Comparison of ENCODE assay signal across 6 cellular contexts in genomic region chr19:14551134-14552007, GRCh38. TPM values are rescaled to one million over a fixed set of nuclear protein-coding genes. Genes with fewer than 3 reads are reported as not detected.
DNase-seq lines count a peak whose midpoint lies in the region; ATAC-seq and TF ChIP-seq lines count a peak whose summit lies in the region.
"Not testable (repeated sequence)": the region's sequence is repeated elsewhere in the genome, so short reads cannot be mapped to it uniquely, and the experiment has no call there.

No MANE protein-coding gene starts in this region.

- H3K79me2 ChIP-seq in GM23248 (ENCODE audit: insufficient read depth): not testable (repeated sequence)

- not testable (repeated sequence) for TF ChIP-seq CTCF in RWPE1 (conservative IDR thresholded peaks at IDR 0.05; ENCODE audit: low read depth); psoas muscle (IDR thresholded peaks at IDR 0.05)

- H2AFZ ChIP-seq in GM23248: not testable (repeated sequence)

- H3K4me2 ChIP-seq in GM23248 (ENCODE audit: unreplicated experiment): not testable (repeated sequence)

- intact Hi-C loops in psoas muscle (cut with DNase I): not testable (repeated sequence)

- not testable (repeated sequence) for H3K4me1 ChIP-seq in GM23248 (ENCODE audit: insufficient read depth)
- H3K4me1 ChIP-seq in psoas muscle: peaks cover 59% of the 10 kb centered on the region

- not testable (repeated sequence) for H3K4me3 ChIP-seq in GM23248, psoas muscle

- WGBS in GM23248 (ENCODE audit: low coverage in 1 of 2, low lambda C conversion rate in 2 of 2, missing lambda C conversion rate in 2 of 2), 2 experiments: 72 to 74% methylated on average over 13 of the region's 13 CpGs
- WGBS in psoas muscle, 3 donors: 49 to 63% (median 52%) methylated on average over 13 of the region's 13 CpGs

- not testable (repeated sequence) for H4K20me1 ChIP-seq in GM23248 (ENCODE audit: insufficient read depth)

- 0 out of 2 replicates have a peak overlapping the region, but pooled peaks have one; percentile 31 for H3K9ac ChIP-seq in GM23248

- POLR2A ChIA-PET in RWPE1 (lab: Yijun Ruan, JAX; ENCODE audit: low non-redundant PET): interaction anchor here (0.6 to 1.8 kb wide), 3 partner anchors 33 to 439 kb away, joined by 3 to 9 read pairs (median 6); partner anchors contain the start of gene DNAJB1

- ATAC-seq in psoas muscle: peak; percentile 26 to 64 (median 38)

- not testable (repeated sequence) for H3K27ac ChIP-seq in GM23248
- H3K27ac ChIP-seq in RWPE1 (peak overlapping the region; percentile 100), psoas muscle (peak overlapping the region; percentile 96)

- in situ Hi-C loops in GM23248 (cut with MboI): not testable (repeated sequence)

- not testable (repeated sequence) for H3K9me2 ChIP-seq in GM23248 (ENCODE audit: insufficient read depth)

- H3K9me3 ChIP-seq in GM23248 (ENCODE audit: low read depth); psoas muscle: not testable (repeated sequence)

- H3K27me3 ChIP-seq in GM23248 (replicated peaks; ENCODE audit: insufficient read depth); psoas muscle (ENCODE audit: insufficient read depth in 3 of 3, low read length in 2 of 3): not testable (repeated sequence)

- CTCF ChIA-PET in RWPE1 (lab: Yijun Ruan, JAX): interaction anchor here (0.7 to 1.5 kb wide), 5 partner anchors 8 to 53 kb away, joined by 3 to 4 read pairs (median 3); no protein-coding TSS in a partner anchor

- DNase-seq in GM23248 (peak; percentile 58), RWPE1 (ENCODE audit: low spot score) (peak; percentile 77), activated T-helper 1 cell treated with Interleukin-2 at 50 U/mL for 16 hours (ENCODE audit: low read depth) (peak; percentile 66), germinal center (ENCODE audit: low spot score) (peak; percentile 62), psoas muscle (peak in 1 of 2 donors; percentile 75), ureter (ENCODE audit: low spot score) (peak; percentile 66)

- not testable (repeated sequence) for H3K36me3 ChIP-seq in GM23248 (ENCODE audit: low read depth)
- H3K36me3 ChIP-seq in psoas muscle (ENCODE audit: insufficient read depth in 1 of 2, low read depth in 1 of 2): peaks cover 0 to 38% of the 10 kb centered on the region in 2 donors

- H3F3A ChIP-seq in GM23248 (ENCODE audit: insufficient read depth): not testable (repeated sequence)

RNA-seq across cellular contexts. Expression of gene NDUFB7, which starts 20.5 kb away (rescaled TPM):
- 186 and 244 TPM in 2 replicates for total RNA-seq in GM23248 (2014; rRNA removed; shearing (Covaris generic))
- polyA plus RNA-seq in GM23248 (2016; fragmentation: Nextera tagmentation; extraction: Ambion mirVana) (316 and 336 TPM in 2 replicates), psoas muscle (100 to 1,000 TPM; 488 to 805 (median 716) TPM)
- total RNA-seq in psoas muscle (100 to 1,000 TPM; 216 to 306 (median 287) TPM), ureter (169 TPM)

RNA-seq across cellular contexts. Expression of gene TECR, which starts 22.0 kb away (rescaled TPM):
- 38.8 and 40.1 TPM in 2 replicates for total RNA-seq in GM23248 (2014; rRNA removed; shearing (Covaris generic))
- polyA plus RNA-seq in GM23248 (2016; fragmentation: Nextera tagmentation; extraction: Ambion mirVana) (129 and 132 TPM in 2 replicates), psoas muscle (100 to 1,000 TPM in 2 of 3 donors, 10 to 100 TPM in 1; 77.8 to 145 (median 136) TPM)
- total RNA-seq in psoas muscle (100 to 1,000 TPM; 111 to 209 (median 158) TPM), ureter (104 TPM)

RNA-seq across cellular contexts. Expression of gene CLEC17A, which starts 31.5 kb away (rescaled TPM):
- not detected in 2 replicates for total RNA-seq in GM23248 (2014; rRNA removed; shearing (Covaris generic))
- polyA plus RNA-seq in GM23248 (2016; fragmentation: Nextera tagmentation; extraction: Ambion mirVana) (not detected in 2 replicates), psoas muscle (under 1 TPM in 2 of 3 donors, not detected in 1; 0.03 to 0.04 TPM)
- total RNA-seq in psoas muscle (not detected), ureter (0.26 TPM)

RNA-seq across cellular contexts. Expression of gene DNAJB1, which starts 33.2 kb away (rescaled TPM):
- total RNA-seq in GM23248 (2014; rRNA removed; shearing (Covaris generic)): 82.5 and 101 TPM in 2 replicates
- polyA plus RNA-seq in GM23248 (2016; fragmentation: Nextera tagmentation; extraction: Ambion mirVana) (124 and 127 TPM in 2 replicates), psoas muscle (10 to 100 TPM; 20.8 to 32.0 (median 24.4) TPM)
- total RNA-seq in psoas muscle (100 to 1,000 TPM in 1 of 4 donors, 10 to 100 TPM in 3; 32.6 to 105 (median 42.6) TPM), ureter (81.6 TPM)

RNA-seq across cellular contexts. Expression of gene GIPC1, which starts 55.4 kb away (rescaled TPM):
- total RNA-seq in GM23248 (2014; rRNA removed; shearing (Covaris generic)): 143 and 173 TPM in 2 replicates
- polyA plus RNA-seq in GM23248 (2016; fragmentation: Nextera tagmentation; extraction: Ambion mirVana) (106 and 112 TPM in 2 replicates), psoas muscle (10 to 100 TPM; 45.3 to 63.5 (median 50.8) TPM)
- total RNA-seq in psoas muscle (10 to 100 TPM; 37.9 to 45.3 (median 43.2) TPM), ureter (141 TPM)
